ENCODE assay signal across 10 cellular contexts in genomic region chr3:16183601-16184270, GRCh38. TPM values are rescaled to one million over a fixed set of nuclear protein-coding genes. Genes with fewer than 3 reads are reported as not detected.
DNase-seq lines count a peak whose midpoint lies in the region; ATAC-seq, FAIRE-seq and TF ChIP-seq lines count a peak whose summit lies in the region.
"Had no signal": no experiment of that assay in that cellular context is flagged by ENCODE, and none has a peak within 500 bp of the region (broad histone marks: within the 10 kb centered on the region; RNA-seq: fewer than 3 reads in every experiment).

No MANE protein-coding gene starts in this region.

- H2AK9ac ChIP-seq in IMR-90 (replicated peaks; ENCODE audit: low read depth, low read length, poor library complexity): peak overlapping the region; percentile 10

- H4K5ac ChIP-seq in IMR-90 (ENCODE audit: low read depth, low read length): peak overlapping the region; percentile 32

- H3K14ac ChIP-seq in IMR-90 (replicated peaks; ENCODE audit: low read depth, low read length): peak overlapping the region; percentile 67; the same call in 1 of the 2 replicates

- CTCF ChIA-PET in A549 (lab: Yijun Ruan, JAX): interaction anchor here (0.9 to 19.6 kb wide), 6 partner anchors 18 to 362 kb away, joined by 3 to 373 read pairs (median 4); no protein-coding TSS in a partner anchor
- CTCF ChIA-PET in IMR-90 (lab: Yijun Ruan, JAX): interaction anchor here (0.6 to 1.6 kb wide), 2 partner anchors 123 to 367 kb away, joined by 3 to 5 read pairs; no protein-coding TSS in a partner anchor

- no peaks in the 10 kb centered on the region for H4K20me1 ChIP-seq in IMR-90 (ENCODE audit: insufficient read depth, low read length)

- H4K8ac ChIP-seq in IMR-90 (ENCODE audit: low read depth in 2 of 2, low read length in 2 of 2): peak overlapping the region; percentile 6 to 32; a peak in 3 of 4 replicates

- peak overlapping the region; percentile 99 for H4K91ac ChIP-seq in IMR-90 (ENCODE audit: insufficient read depth, low read depth, low read length)

- intact Hi-C loops in IMR-90 (cut with micrococcal nuclease): loop anchor here (2.0 to 5.0 kb wide), 2 partner anchors 57 to 551 kb away; no protein-coding TSS in a partner anchor

- peaks cover 13% of the 10 kb centered on the region; the same call in 2 of the 3 replicates for H3K4me1 ChIP-seq in A549
- H3K4me1 ChIP-seq in IMR-90 (ENCODE audit: control insufficient read depth, insufficient read depth, low read length): peaks cover 35% of the 10 kb centered on the region
- H3K4me1 ChIP-seq: BE2C, transverse colon had no signal

- peak overlapping the region; percentile 86 for H2BK20ac ChIP-seq in IMR-90 (ENCODE audit: low read depth, low read length)

- peak overlapping the region; percentile 91 for H3K4ac ChIP-seq in IMR-90 (ENCODE audit: low read depth, low read length)

- FAIRE-seq in A549 (lab: Jason Lieb, UNC): no peak

- no peak for TF ChIP-seq EP300 in A549 (IDR thresholded peaks at IDR 0.05)

- H3K27ac ChIP-seq in A549 (peak overlapping the region; percentile 58 to 71), IMR-90 (ENCODE audit: insufficient read depth, low read length) (peak overlapping the region; percentile 60; the same call in 1 of the 2 replicates)
- H3K27ac ChIP-seq: transverse colon had no signal

- TF ChIP-seq RAD21 in A549 (conservative IDR thresholded peaks at IDR 0.05 in 1 of 2, IDR thresholded peaks at IDR 0.05 in 1 of 2) (no peak), IMR-90 (IDR thresholded peaks at IDR 0.05; ENCODE audit: low read length) (peak; percentile 25)

- peaks cover 20 to 41% of the 10 kb centered on the region in 2 experiments; a peak in 3 of 4 replicates for H3K79me1 ChIP-seq in IMR-90 (ENCODE audit: low read depth in 1 of 2, low read length in 2 of 2)

- H3K9me3 ChIP-seq in A549 (no peaks in the 10 kb centered on the region), IMR-90 (ENCODE audit: control insufficient read depth, insufficient read depth, low read length) (no peaks in the 10 kb centered on the region)
- H3K9me3 ChIP-seq: BE2C, transverse colon had no signal

- H2AK5ac ChIP-seq in IMR-90 (ENCODE audit: low read depth, low read length): peak overlapping the region; percentile 93

- H2BK120ac ChIP-seq in IMR-90 (ENCODE audit: low read depth, low read length): peak overlapping the region; percentile 84

- ATAC-seq in A549: peak; percentile 63 to 73; a peak in 5 of 6 replicates
- peak; percentile 90 for ATAC-seq in IMR-90 (ENCODE audit: low read depth)
- no peak for ATAC-seq in GM18868 (IDR thresholded peaks at IDR 0.05; ENCODE audit: unreplicated experiment)
- ATAC-seq in GM18870 (IDR thresholded peaks at IDR 0.05; ENCODE audit: unreplicated experiment): no peak
- no peak for ATAC-seq in GM18511 (IDR thresholded peaks at IDR 0.05; ENCODE audit: unreplicated experiment)

- 65% methylated on average over 7 of the region's 7 CpGs for WGBS in A549 (ENCODE audit: missing lambda C conversion rate)
- WGBS in IMR-90 (ENCODE audit: extremely low coverage in 2 of 2, insufficient read length in 1 of 2), 2 experiments: no CpG with 5 or more reads among the region's 7 CpGs

- POLR2A ChIA-PET in A549 (lab: Yijun Ruan, JAX): no interaction called here
- POLR2A ChIA-PET in IMR-90 (lab: Charles Lee; ENCODE audit: unreplicated experiment): interaction anchor here (1.1 kb wide), 1 partner anchor 123 kb away, joined by 4 read pairs; no protein-coding TSS in a partner anchor

- no peak overlapping the region for H3K4me3 ChIP-seq in A549
- no peak overlapping the region for H3K4me3 ChIP-seq in IMR-90 (ENCODE audit: insufficient read depth, low read depth, low read length)
- H3K4me3 ChIP-seq: transverse colon had no signal

- no peaks in the 10 kb centered on the region for H3K27me3 ChIP-seq in IMR-90 (ENCODE audit: control insufficient read depth, insufficient read depth, low read length)
- H3K27me3 ChIP-seq: BE2C, transverse colon had no signal

- H2BK5ac ChIP-seq in IMR-90 (ENCODE audit: low read depth, low read length, poor library complexity, severe bottlenecking): peak overlapping the region; percentile 95

- DNase-seq in A549 (ENCODE audit: low read depth in 1 of 2, low spot score in 1 of 2) (peak in 1 of 2 experiments; percentile 38), IMR-90 (peak; percentile 98), cerebellar cortex (ENCODE audit: low spot score) (peak; percentile 97), hepatic stellate cell (ENCODE audit: low spot score) (peak; percentile 86), SKM-1 (lab: John Stamatoyannopoulos, UW; ENCODE audit: unreplicated experiment) (no peak)
- DNase-seq: BE2C, transverse colon had no signal

- peak overlapping the region; percentile 44 for H2AFZ ChIP-seq in IMR-90 (replicated peaks; ENCODE audit: low read length, poor library complexity)

- no TSS peak for BruUV-seq in IMR-90 (replicated peaks; lab: Mats Ljungman, UMichigan)

- H3K36me3 ChIP-seq in IMR-90 (ENCODE audit: control insufficient read depth, insufficient read depth, low read length): peaks cover 21% of the 10 kb centered on the region
- H3K36me3 ChIP-seq: BE2C, transverse colon had no signal

- H3K56ac ChIP-seq in IMR-90 (ENCODE audit: extremely low read depth, insufficient read depth, low read length): peak overlapping the region; percentile 44; the same call in 1 of the 2 replicates

- H3K4me2 ChIP-seq in A549 (peak overlapping the region; percentile 38; the same call in 2 of the 3 replicates), IMR-90 (ENCODE audit: low read depth, low read length) (peak overlapping the region; percentile 7; the same call in 1 of the 2 replicates)

- H3K23ac ChIP-seq in IMR-90 (ENCODE audit: low read depth, low read length): peak overlapping the region; percentile 30; the same call in 1 of the 2 replicates

- dilution Hi-C loops in IMR-90 (cut with HindIII; ENCODE audit: low sequenced_read_pairs, unreplicated experiment): no loop called here

- peaks cover 45% of the 10 kb centered on the region for H3K9me1 ChIP-seq in IMR-90 (ENCODE audit: insufficient read depth, low read length)

- no peak for TF ChIP-seq POLR2A in A549 (IDR thresholded peaks at IDR 0.05; ENCODE audit: low read length)
- no peak for TF ChIP-seq POLR2A in IMR-90 (IDR thresholded peaks at IDR 0.05; ENCODE audit: low read depth, low read length)

- H2BK15ac ChIP-seq in IMR-90 (ENCODE audit: low read depth, low read length): peak overlapping the region; percentile 94; the same call in 2 of the 3 replicates

- peak overlapping the region; percentile 34 for H3K18ac ChIP-seq in IMR-90 (ENCODE audit: low read depth, low read length)

- in situ Hi-C loops in IMR-90 (cut with MboI; ENCODE audit: low sequenced_read_pairs): loop anchor here (5.0 to 10.0 kb wide), 2 partner anchors 59 to 369 kb away; no protein-coding TSS in a partner anchor

- no peak overlapping the region; the same call in 1 of the 2 replicates for H3K9ac ChIP-seq in IMR-90 (ENCODE audit: low read depth, low read length)

- no peak for TF ChIP-seq CTCF in A549 (IDR thresholded peaks at IDR 0.05)
- TF ChIP-seq CTCF in IMR-90 (conservative IDR thresholded peaks at IDR 0.05; ENCODE audit: low read depth, low read length): no peak

TF ChIP-seq in A549, 52 proteins besides CTCF, POLR2A, EP300 and RAD21:
- no peak for TF ChIP-seq HDAC2 (IDR thresholded peaks at IDR 0.05)
- no peak for TF ChIP-seq RFX5 (IDR thresholded peaks at IDR 0.05)
- no peak for TF ChIP-seq USF2 (IDR thresholded peaks at IDR 0.05)
- peak; percentile 37; the same call in 1 of the 2 replicates for TF ChIP-seq FOSL2 (IDR thresholded peaks at IDR 0.05)
- TF ChIP-seq FOSL2 (CRISPR knock-in tag; IDR thresholded peaks at IDR 0.05): peak; percentile 28
- TF ChIP-seq RCOR1 (IDR thresholded peaks at IDR 0.05; ENCODE audit: low read depth, low read length): no peak

TF ChIP-seq in IMR-90, 13 proteins besides CTCF, POLR2A, EP300 and RAD21:
- TF ChIP-seq CHD1 (IDR thresholded peaks at IDR 0.05; ENCODE audit: low read depth, low read length): no peak
- peak; percentile 64; the same call in 1 of the 2 replicates for TF ChIP-seq MAZ (IDR thresholded peaks at IDR 0.05; ENCODE audit: borderline replicate concordance, low read depth, low read length)
- 0 out of 2 replicates have a peak, but pooled peaks have one; percentile 47 for TF ChIP-seq BHLHE40 (IDR thresholded peaks at IDR 0.05; ENCODE audit: low read depth, low read length)
- peak; percentile 90 for TF ChIP-seq FOS (IDR thresholded peaks at IDR 0.05; ENCODE audit: low read depth, low read length)
- peak; percentile 92 for TF ChIP-seq CEBPB (IDR thresholded peaks at IDR 0.05; ENCODE audit: low read depth, low read length)
- no peak for TF ChIP-seq MXI1 (IDR thresholded peaks at IDR 0.05; ENCODE audit: borderline replicate concordance, low read depth, low read length)

RNA-seq across cellular contexts. Expression of gene GALNT15, which starts 9.3 kb away (rescaled TPM):
- polyA plus RNA-seq in A549 (2011; rRNA removed): 0.04 and 0.08 TPM in 2 replicates
- 0.01 and 0.04 TPM in 2 replicates for polyA plus RNA-seq in A549 (2012; cell fraction: cytosol; rRNA removed)
- polyA plus RNA-seq in A549 (2012; cell fraction: nucleus; rRNA removed): 0.02 TPM in 1 of 2 replicates, not detected in the other
- not detected in 3 replicates for polyA plus RNA-seq in A549 (2017; fragmentation: RNase III; extraction: RNeasy Plus Mini Kit Qiagen cat#74134 plus additional on column Dnase treatment)
- 0.50 and 0.73 TPM in 2 replicates for polyA minus RNA-seq in A549 (2011; rRNA and poly(A)+ RNA removed)
- 14.7 and 19.7 TPM in 2 replicates for total RNA-seq in IMR-90 (2012; rRNA removed)
- polyA plus RNA-seq in IMR-90 (2012; rRNA removed): 11.0 and 12.8 TPM in 2 replicates
- polyA plus RNA-seq in IMR-90 (2012; cell fraction: cytosol; rRNA removed): 8.5 and 15.7 TPM in 2 replicates
- 7.3 and 8.8 TPM in 2 replicates for polyA plus RNA-seq in IMR-90 (2012; cell fraction: nucleus; rRNA removed; ENCODE audit: low replicate concordance)

Comparison
In these comparisons a context has a peak if more than half of its experiments do, and no peak if none do; other contexts are left out.
1. ATAC-seq: peak in A549 (2 of 2) and IMR-90 (single experiment); none in GM18868 (single experiment), GM18870 (single experiment) and GM18511 (single experiment).
2. RNA of gene GALNT15, which starts 9.3 kb away (polyA plus RNA-seq): 7.3 to 15.7 TPM in IMR-90; 0.01 to 0.08 TPM in A549; every median in the first group is over 4 times any median in the second.